9 cellular contexts compared by ENCODE assay signal in the genomic region with DNA sequence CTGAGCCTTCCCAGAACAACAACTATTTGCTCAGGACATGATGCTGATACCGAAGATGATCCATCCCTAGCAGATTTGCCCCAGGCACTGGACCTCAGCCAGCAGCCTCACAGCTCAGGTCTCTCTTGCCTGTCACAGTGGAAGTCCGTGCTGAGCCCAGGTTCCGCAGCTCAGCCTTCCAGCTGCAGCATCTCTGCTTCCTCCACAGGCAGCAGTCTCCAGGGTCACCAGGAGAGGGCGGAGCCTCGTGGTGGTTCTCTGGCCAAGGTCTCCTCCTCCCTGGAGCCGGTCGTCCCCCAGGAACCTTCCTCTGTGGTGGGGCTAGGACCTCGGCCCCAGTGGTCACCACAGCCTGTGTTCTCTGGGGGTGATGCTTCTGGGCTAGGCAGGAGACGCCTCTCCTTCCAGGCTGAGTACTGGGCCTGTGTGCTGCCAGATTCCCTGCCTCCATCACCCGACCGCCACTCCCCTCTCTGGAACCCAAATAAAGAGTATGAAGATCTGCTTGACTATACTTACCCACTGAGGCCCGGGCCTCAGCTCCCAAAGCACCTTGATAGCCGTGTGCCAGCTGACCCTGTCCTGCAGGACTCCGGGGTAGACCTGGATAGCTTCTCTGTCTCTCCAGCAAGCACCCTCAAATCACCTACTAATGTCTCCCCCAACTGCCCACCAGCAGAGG.
DNase-seq lines count a peak whose midpoint lies in the region; ATAC-seq and TF ChIP-seq lines count a peak whose summit lies in the region.
"Had no signal": no experiment of that assay in that cellular context is flagged by ENCODE, and none has a peak within 500 bp of the region (broad histone marks: within the 10 kb centered on the region; RNA-seq: fewer than 3 reads in every experiment).

No MANE protein-coding gene starts in this region.

- H3K79me2 ChIP-seq in OCI-LY1 (ENCODE audit: insufficient read depth, low read length): no peaks in the 10 kb centered on the region

- H3K9ac ChIP-seq in OCI-LY1 (ENCODE audit: low read length): no peak overlapping the region

- ATAC-seq in HG02798 (IDR thresholded peaks at IDR 0.05; ENCODE audit: poor library complexity, unreplicated experiment) (no peak), GM18520 (IDR thresholded peaks at IDR 0.05; ENCODE audit: unreplicated experiment) (no peak)
- ATAC-seq: activated T-cell treated with anti-CD3 and anti-CD28 coated beads, Interleukin-2, amount 50 U/mL, for 4 hours had no signal

- H3K4me1 ChIP-seq in OCI-LY1 (ENCODE audit: insufficient read depth, low read length, severe bottlenecking) (peaks cover 34% of the 10 kb centered on the region), neutrophil (ENCODE audit: control insufficient read depth in 1 of 2, insufficient read depth in 1 of 2, low read depth in 1 of 2, low read length in 1 of 2) (peaks cover 10 to 11% of the 10 kb centered on the region in 2 experiments)

- H3K36me3 ChIP-seq in OCI-LY1 (ENCODE audit: insufficient read depth, low read length) (peaks cover 27% of the 10 kb centered on the region; the same call in 1 of the 2 replicates), neutrophil (peaks cover 53% of the 10 kb centered on the region)

- H3K9me2 ChIP-seq in OCI-LY1 (ENCODE audit: low read depth, low read length): no peaks in the 10 kb centered on the region

- no peaks in the 10 kb centered on the region for H4K20me1 ChIP-seq in OCI-LY1 (ENCODE audit: insufficient read depth, low read length)

- TF ChIP-seq CTCF in OCI-LY1 (IDR thresholded peaks at IDR 0.05; ENCODE audit: low read length): peak; percentile 44
- TF ChIP-seq CTCF in choroid plexus epithelial cell (conservative IDR thresholded peaks at IDR 0.05; ENCODE audit: low read depth, low read length): peak; percentile 67
- TF ChIP-seq CTCF in neutrophil (IDR thresholded peaks at IDR 0.05): no peak

- H3K9me3 ChIP-seq in OCI-LY1 (ENCODE audit: low read length): no peaks in the 10 kb centered on the region
- no peaks in the 10 kb centered on the region for H3K9me3 ChIP-seq in neutrophil

- H3F3A ChIP-seq in OCI-LY1 (ENCODE audit: insufficient read depth, low read length): no peaks in the 10 kb centered on the region

- no peak overlapping the region for H3K27ac ChIP-seq in OCI-LY1 (ENCODE audit: low read depth, low read length, poor library complexity, severe bottlenecking)
- peak overlapping the region; percentile 29 for H3K27ac ChIP-seq in neutrophil

- H3K4me2 ChIP-seq in OCI-LY1 (ENCODE audit: low read length): no peak overlapping the region

- H3K4me3 ChIP-seq in OCI-LY1 (ENCODE audit: low read depth, low read length, poor library complexity, severe bottlenecking) (no peak overlapping the region), choroid plexus epithelial cell (ENCODE audit: low read depth, low read length) (no peak overlapping the region), neutrophil (ENCODE audit: low read depth in 1 of 2, low read length in 1 of 2) (no peak overlapping the region)

- H3K27me3 ChIP-seq in OCI-LY1 (ENCODE audit: insufficient read depth, low read length) (no peaks in the 10 kb centered on the region), neutrophil (no peaks in the 10 kb centered on the region)

- H2AFZ ChIP-seq in OCI-LY1 (ENCODE audit: low read length): no peak overlapping the region

- DNase-seq in ELF-1 (ENCODE audit: low read depth, low spot score): peak; percentile 58
- DNase-seq in choroid plexus epithelial cell (ENCODE audit: low read depth): peak; percentile 52
- no peak for DNase-seq in NCI-H2081 treated with DMSO at 0.1 percent for 48 hours (lab: John Stamatoyannopoulos, UW)
- no peak for DNase-seq in NCI-H2171 treated with DMSO at 0.1 percent for 48 hours (lab: John Stamatoyannopoulos, UW)
- DNase-seq: activated T-cell treated with anti-CD3 and anti-CD28 coated beads, Interleukin-2, amount 50 U/mL, for 4 hours had no signal

Comparison
In these comparisons a context has a peak if more than half of its experiments do, and no peak if none do; other contexts are left out.
1. DNase-seq: peak in ELF-1 (single experiment) and choroid plexus epithelial cell (single experiment); none in NCI-H2081 treated with DMSO at 0.1 percent for 48 hours (single experiment) and NCI-H2171 treated with DMSO at 0.1 percent for 48 hours (single experiment).